ENCODE assay signal across 1 cellular context in genomic region chr7:92750440-92750839, GRCh38.
TF ChIP-seq lines count a peak whose summit lies in the region.

No MANE protein-coding gene starts in this region.

TF ChIP-seq in HCT116, 20 proteins besides CTCF, POLR2A, EP300 and RAD21 (continued from another document):
- TF ChIP-seq REST (IDR thresholded peaks at IDR 0.05; ENCODE audit: low read depth) (no peak), ZFX (IDR thresholded peaks at IDR 0.05) (no peak), SRF (IDR thresholded peaks at IDR 0.05; ENCODE audit: low read depth) (no peak), EGR1 (IDR thresholded peaks at IDR 0.05; ENCODE audit: low read depth) (no peak), TCF7L2 (IDR thresholded peaks at IDR 0.05; ENCODE audit: borderline replicate concordance, extremely low read depth, insufficient read depth, insufficient read length) (no peak), POLR2AphosphoS5 (IDR thresholded peaks at IDR 0.05; ENCODE audit: low read depth, low read length) (no peak), EZH2 (IDR thresholded peaks at IDR 0.05) (no peak), ZBTB33 (IDR thresholded peaks at IDR 0.05; ENCODE audit: extremely low read depth, insufficient replicate concordance, low read length) (no peak), YY1 (IDR thresholded peaks at IDR 0.05; ENCODE audit: extremely low read depth, insufficient replicate concordance, low read depth, low read length) (no peak), SIN3A (IDR thresholded peaks at IDR 0.05; ENCODE audit: low read depth) (no peak), SP1 (IDR thresholded peaks at IDR 0.05; ENCODE audit: low read depth) (no peak), EZH2phosphoT487 (IDR thresholded peaks at IDR 0.05; ENCODE audit: borderline replicate concordance) (no peak)
